Comparison of ENCODE assay signal across 14 cellular contexts in the genomic region with DNA sequence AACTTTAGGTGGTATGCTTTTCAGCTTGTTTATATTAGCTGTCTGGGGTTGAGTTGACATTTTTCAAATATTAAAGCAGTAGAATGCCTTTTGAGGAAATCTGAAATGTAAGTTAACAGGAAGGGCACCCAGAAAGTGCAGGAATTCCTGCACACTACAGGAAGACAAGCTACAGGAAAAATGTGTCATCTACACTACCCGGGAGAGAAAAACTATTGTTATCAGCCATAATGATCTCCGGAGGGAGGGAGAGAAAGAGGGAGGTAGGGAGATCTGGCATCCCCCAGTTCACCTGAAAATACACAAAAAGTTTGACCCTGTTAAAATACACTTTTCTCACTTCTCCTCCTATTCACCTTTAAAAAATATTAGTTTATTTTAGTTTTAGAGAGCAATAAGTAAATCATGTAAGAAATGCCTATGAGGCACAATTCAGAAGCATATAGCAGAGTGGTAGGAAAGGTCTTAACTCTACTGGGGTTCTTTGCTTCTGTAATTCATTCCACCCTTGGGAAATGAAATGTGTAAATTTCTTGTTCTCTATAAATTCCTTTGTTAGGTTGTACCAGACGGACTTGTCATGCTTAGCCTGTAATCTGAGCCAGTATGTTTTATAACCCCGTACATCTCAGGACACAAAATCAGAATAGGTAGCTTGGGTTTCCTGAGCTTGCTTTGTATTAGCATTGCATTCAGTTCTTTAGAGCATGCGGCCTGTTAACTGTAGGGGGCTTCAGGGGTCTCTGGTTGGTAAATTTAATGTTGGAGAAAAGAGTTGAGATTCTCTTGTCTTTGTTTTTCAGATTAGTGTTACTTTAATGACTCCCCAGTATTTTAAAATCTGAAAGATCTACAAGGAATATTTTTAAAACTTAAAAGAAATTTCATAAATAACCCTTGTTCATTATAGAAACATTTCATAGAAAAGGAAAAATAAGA. TPM values are rescaled to one million over a fixed set of nuclear protein-coding genes. Genes with fewer than 3 reads are reported as not detected.
DNase-seq lines count a peak whose midpoint lies in the region; ATAC-seq, FAIRE-seq and TF ChIP-seq lines count a peak whose summit lies in the region.
"Had no signal": no experiment of that assay in that cellular context is flagged by ENCODE, and none has a peak within 500 bp of the region (broad histone marks: within the 10 kb centered on the region; RNA-seq: fewer than 3 reads in every experiment).

No MANE protein-coding gene starts in this region.

- H3K9me3 ChIP-seq in iPS-18a (ENCODE audit: control insufficient read depth, low read depth, low read length) = no peaks in the 10 kb centered on the region
- H3K9me3 ChIP-seq in Caco-2 = no peaks in the 10 kb centered on the region
- H3K9me3 ChIP-seq: stomach had no signal

- peak; percentile 23; the same call in 1 of the 2 replicates for ATAC-seq in WTC11
- no peak for ATAC-seq in HG02571 (IDR thresholded peaks at IDR 0.05; ENCODE audit: unreplicated experiment)
- ATAC-seq: left cardiac atrium had no signal

- H3K27ac ChIP-seq in iPS-18a (ENCODE audit: low read length) = no peak overlapping the region
- H3K27ac ChIP-seq: stomach had no signal

- peak overlapping the region; percentile 52; the same call in 1 of the 2 replicates for H3K27ac Mint-ChIP-seq in WTC11
- H3K27ac Mint-ChIP-seq in Caco-2 (ENCODE audit: unreplicated experiment) = no peak overlapping the region
- H3K27ac Mint-ChIP-seq: activated B cell treated with CpG ODN at 0.5 μM for 24 hours, progenitor cell of endocrine pancreas had no signal

- intact Hi-C loops in Caco-2 (cut with micrococcal nuclease; ENCODE audit: unreplicated experiment) = no loop called here

- no peak for TF ChIP-seq CTCF in WTC11 (IDR thresholded peaks at IDR 0.05)
- no peak for TF ChIP-seq CTCF in GM13976 (IDR thresholded peaks at IDR 0.05; ENCODE audit: borderline replicate concordance, control extremely low read depth, extremely low read depth, insufficient read depth, missing control alignments)
- no peak for TF ChIP-seq CTCF in Caco-2 (IDR thresholded peaks at IDR 0.05; ENCODE audit: insufficient read depth in 1 of 2, low read depth in 1 of 2, low read length in 1 of 2, severe bottlenecking in 1 of 2, unreplicated experiment in 1 of 2)

- no peaks in the 10 kb centered on the region for H3K27me3 Mint-ChIP-seq in WTC11 (ENCODE audit: low read depth)
- H3K27me3 Mint-ChIP-seq in Caco-2 (ENCODE audit: insufficient read depth, unreplicated experiment) = no peaks in the 10 kb centered on the region
- H3K27me3 Mint-ChIP-seq: activated B cell treated with CpG ODN at 0.5 μM for 24 hours had no signal

- H3K4me3 ChIP-seq in iPS-18a (ENCODE audit: low read length) = peak overlapping the region; percentile 87
- no peak overlapping the region for H3K4me3 ChIP-seq in skeletal muscle cell (ENCODE audit: low read depth, low read length)
- no peak overlapping the region for H3K4me3 ChIP-seq in Caco-2 (ENCODE audit: low read depth, low read length)
- H3K4me3 ChIP-seq: stomach had no signal

- peaks cover 3% of the 10 kb centered on the region; the same call in 1 of the 2 replicates for H3K36me3 Mint-ChIP-seq in WTC11
- no peaks in the 10 kb centered on the region for H3K36me3 Mint-ChIP-seq in Caco-2 (ENCODE audit: insufficient read depth, unreplicated experiment)

- H3K9me3 Mint-ChIP-seq in WTC11 (no peaks in the 10 kb centered on the region), Caco-2 (ENCODE audit: unreplicated experiment) (no peaks in the 10 kb centered on the region)
- H3K9me3 Mint-ChIP-seq: activated B cell treated with CpG ODN at 0.5 μM for 24 hours had no signal

- H3K4me1 Mint-ChIP-seq in WTC11 (peaks cover 24% of the 10 kb centered on the region), Caco-2 (ENCODE audit: low read depth, unreplicated experiment) (peaks cover 14% of the 10 kb centered on the region)

- in situ Hi-C loops in GM13976 (cut with MboI; ENCODE audit: low sequenced_read_pairs, unreplicated experiment) = no loop called here

- H3K4me1 ChIP-seq in iPS-18a (ENCODE audit: control insufficient read depth, low read depth, low read length) = peaks cover 33% of the 10 kb centered on the region
- H3K4me1 ChIP-seq in Caco-2 = no peaks in the 10 kb centered on the region

- POLR2A ChIA-PET in WTC11 (lab: Charles Lee) = no interaction called here
- POLR2A ChIA-PET in Caco-2 (lab: Charles Lee) = no interaction called here

- peak; percentile 62 for FAIRE-seq in HTR-8/SVneo (lab: Jason Lieb, UNC)

- no peak for DNase-seq in HTR-8/SVneo (ENCODE audit: insufficient read length, low spot score)
- no peak for DNase-seq in WTC11 (ENCODE audit: low spot score)
- DNase-seq in skeletal muscle cell (ENCODE audit: low read depth) = peak; percentile 12
- DNase-seq in GM13976 (ENCODE audit: low spot score) = no peak
- DNase-seq in Caco-2 = no peak
- DNase-seq: activated B cell treated with CpG ODN at 0.5 μM for 24 hours; cerebellar nuclear complex; left cardiac atrium; NCI-H226; stimulated activated CD4-positive, alpha-beta T cell treated with anti-CD3 and anti-CD28 coated beads, Interleukin-4, amount 100 ng/mL, for 4 hours; stomach had no signal

- no peak overlapping the region for H3K4me3 Mint-ChIP-seq in WTC11
- H3K4me3 Mint-ChIP-seq in Caco-2 (ENCODE audit: unreplicated experiment) = no peak overlapping the region
- H3K4me3 Mint-ChIP-seq: activated B cell treated with CpG ODN at 0.5 μM for 24 hours had no signal

- peak overlapping the region; percentile 28 for H3K9ac ChIP-seq in iPS-18a (ENCODE audit: low read length)

- H3K36me3 ChIP-seq in iPS-18a (ENCODE audit: control insufficient read depth, low read depth, low read length) = no peaks in the 10 kb centered on the region
- no peaks in the 10 kb centered on the region for H3K36me3 ChIP-seq in Caco-2 (ENCODE audit: control insufficient read depth, insufficient read depth, low read length)
- H3K36me3 ChIP-seq: stomach had no signal

- no peaks in the 10 kb centered on the region for H3K27me3 ChIP-seq in iPS-18a (ENCODE audit: control insufficient read depth, insufficient read depth, low read length)
- H3K27me3 ChIP-seq in Caco-2 (replicated peaks; ENCODE audit: control insufficient read depth, insufficient read depth, low read length) = no peaks in the 10 kb centered on the region
- H3K27me3 ChIP-seq: stomach had no signal

- no TSS peak for BruUV-seq in Caco-2 (replicated peaks; lab: Mats Ljungman, UMichigan)

- CTCF ChIA-PET in WTC11 (lab: Charles Lee) = interaction anchor here (0.5 to 1.3 kb wide), 7 partner anchors 12 to 189 kb away, joined by 3 to 5 read pairs (median 4); no protein-coding TSS in a partner anchor
- CTCF ChIA-PET in Caco-2 (lab: Charles Lee) = interaction anchor here (0.8 kb wide), 1 partner anchor 109 kb away, joined by 4 read pairs; no protein-coding TSS in a partner anchor

TF ChIP-seq in WTC11, 78 proteins besides CTCF, POLR2A, EP300 and RAD21:
- TF ChIP-seq ZNF232 (CRISPR knock-in tag; IDR thresholded peaks at IDR 0.05) = no peak
- no peak for TF ChIP-seq PRDM15 (CRISPR knock-in tag; IDR thresholded peaks at IDR 0.05)
- TF ChIP-seq GTF2I (CRISPR knock-in tag; conservative IDR thresholded peaks at IDR 0.05) = no peak
- TF ChIP-seq CBFB (CRISPR knock-in tag; IDR thresholded peaks at IDR 0.05; ENCODE audit: low read depth) = no peak
- TF ChIP-seq ETV6 (CRISPR knock-in tag; IDR thresholded peaks at IDR 0.05) = no peak
TF ChIP-seq in WTC11: peak in this region for 0.

RNA-seq across cellular contexts. Expression of gene MAP2K6, which starts 3.3 kb away (rescaled TPM):
- total RNA-seq in WTC11 (2021) = 43.0 to 50.5 TPM (median 49.5 TPM) in 3 replicates
- 9.6 and 11.5 TPM in 2 replicates for total RNA-seq in Caco-2 (2022)
